In the genomic region with DNA sequence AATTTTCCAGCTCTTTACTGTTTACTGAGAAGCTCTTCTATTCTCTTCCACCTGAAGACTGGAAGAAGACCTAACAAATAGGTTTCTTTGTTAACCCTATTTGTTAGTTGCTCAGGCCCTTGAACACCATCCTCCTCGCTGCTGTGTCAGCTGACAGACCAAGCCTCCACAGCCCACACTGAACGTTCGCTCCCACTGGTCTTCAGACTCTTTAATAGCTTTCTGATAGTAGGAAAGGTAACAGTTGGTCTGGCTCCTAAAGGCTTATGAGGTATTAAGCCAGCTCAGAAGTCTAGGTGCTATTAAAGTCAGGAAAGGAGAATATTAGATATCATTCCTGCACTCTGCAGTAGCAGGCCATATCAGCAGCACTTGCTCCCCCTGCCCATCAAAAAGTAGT, we compare ENCODE assay signal across 1 cellular context.
TF ChIP-seq lines count a peak whose summit lies in the region.

No MANE protein-coding gene starts in this region.

TF ChIP-seq in IMR-90, 13 proteins besides CTCF, POLR2A, EP300 and RAD21:
- TF ChIP-seq MAZ (IDR thresholded peaks at IDR 0.05; ENCODE audit: borderline replicate concordance, low read depth, low read length) (no peak), CHD1 (IDR thresholded peaks at IDR 0.05; ENCODE audit: low read depth, low read length) (no peak), CEBPB (IDR thresholded peaks at IDR 0.05; ENCODE audit: low read depth, low read length) (no peak), FOS (IDR thresholded peaks at IDR 0.05; ENCODE audit: low read depth, low read length) (no peak), RFX5 (IDR thresholded peaks at IDR 0.05; ENCODE audit: low read depth, low read length) (no peak), NFE2L2 (IDR thresholded peaks at IDR 0.05; ENCODE audit: low read depth, low read length) (no peak), MAFK (IDR thresholded peaks at IDR 0.05; ENCODE audit: low read depth, low read length) (no peak), BHLHE40 (IDR thresholded peaks at IDR 0.05; ENCODE audit: low read depth, low read length) (no peak)
